In the genomic region with DNA sequence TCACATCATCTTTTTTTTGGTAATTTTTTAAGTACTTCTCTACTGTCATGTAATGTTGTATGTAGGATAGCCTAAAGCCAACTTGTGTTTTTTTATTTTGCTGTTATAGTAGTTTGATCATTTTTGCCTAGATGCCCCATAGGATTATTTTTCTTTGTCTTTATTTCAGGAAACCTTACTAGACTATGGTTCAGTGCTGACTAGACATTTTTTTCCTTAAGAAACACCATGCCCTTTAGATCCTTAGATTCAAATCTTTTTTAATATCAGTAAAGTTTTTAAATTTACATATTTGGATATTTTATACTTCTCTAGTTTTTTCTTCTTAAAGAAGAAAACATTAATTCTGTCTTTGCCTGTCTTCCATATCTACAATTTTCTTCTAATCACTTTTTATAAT, we compare ENCODE assay signal across 16 cellular contexts.
DNase-seq lines count a peak whose midpoint lies in the region; ATAC-seq, FAIRE-seq and TF ChIP-seq lines count a peak whose summit lies in the region.
"Had no signal": no experiment of that assay in that cellular context is flagged by ENCODE, and none has a peak within 500 bp of the region (broad histone marks: within the 10 kb centered on the region; RNA-seq: fewer than 3 reads in every experiment).

No MANE protein-coding gene starts in this region.

- H3K9me3 ChIP-seq in K562 (replicated peaks; ENCODE audit: control insufficient read depth, insufficient read depth, low read depth, low read length) (no peaks in the 10 kb centered on the region), pancreas (no peaks in the 10 kb centered on the region)
- H3K9me3 ChIP-seq: BE2C had no signal

- no TSS peak for BruUV-seq in K562 (replicated peaks; lab: Mats Ljungman, UMichigan)

- peaks cover 19% of the 10 kb centered on the region for H3K4me1 Mint-ChIP-seq in activated naive CD4-positive, alpha-beta T cell treated with anti-CD3 and anti-CD28 coated beads, Interleukin-2, amount 50 U/mL, for 24 hours
- H3K4me1 Mint-ChIP-seq in activated naive CD8-positive, alpha-beta T cell (ENCODE audit: low read depth): peaks cover 12% of the 10 kb centered on the region
- H3K4me1 Mint-ChIP-seq: CD4-positive, alpha-beta memory T cell; GM23338 had no signal

- H3K9me3 Mint-ChIP-seq in activated naive CD4-positive, alpha-beta T cell treated with anti-CD3 and anti-CD28 coated beads, Interleukin-2, amount 50 U/mL, for 24 hours: no peaks in the 10 kb centered on the region
- no peaks in the 10 kb centered on the region for H3K9me3 Mint-ChIP-seq in activated naive CD4-positive, alpha-beta T cell treated with anti-CD3 and anti-CD28 coated beads, Interleukin-2, amount 50 U/mL, for 72 hours
- H3K9me3 Mint-ChIP-seq in activated naive CD8-positive, alpha-beta T cell (ENCODE audit: low read depth): no peaks in the 10 kb centered on the region
- H3K9me3 Mint-ChIP-seq: CD4-positive, alpha-beta memory T cell; GM23338; IgD-negative memory B cell had no signal

- H3K9me1 ChIP-seq in K562 (ENCODE audit: control insufficient read depth, insufficient read depth, low read length): no peaks in the 10 kb centered on the region

- TF ChIP-seq RAD21 in K562 (CRISPR knock-in tag; conservative IDR thresholded peaks at IDR 0.05 in 1 of 2, IDR thresholded peaks at IDR 0.05 in 1 of 2): no peak

- TF ChIP-seq CTCF in K562 (IDR thresholded peaks at IDR 0.05 in 2 of 3, conservative IDR thresholded peaks at IDR 0.05 in 1 of 3; ENCODE audit: insufficient read depth in 2 of 3, low read depth in 1 of 3, low read length in 3 of 3) (no peak), pancreas (IDR thresholded peaks at IDR 0.05) (no peak), dorsolateral prefrontal cortex (IDR thresholded peaks at IDR 0.05 in 54 of 56, conservative IDR thresholded peaks at IDR 0.05 in 2 of 56; ENCODE audit: low read depth in 1 of 56, partially characterized antibody in 56 of 56) (no peak)

- no peak overlapping the region for H3K4me3 Mint-ChIP-seq in activated naive CD4-positive, alpha-beta T cell treated with anti-CD3 and anti-CD28 coated beads, Interleukin-2, amount 50 U/mL, for 24 hours
- no peak overlapping the region for H3K4me3 Mint-ChIP-seq in activated naive CD8-positive, alpha-beta T cell
- H3K4me3 Mint-ChIP-seq: CD4-positive, alpha-beta memory T cell; GM23338; H9; IgD-negative memory B cell had no signal

- POLR2A ChIA-PET in K562 (lab: Yijun Ruan, JAX): no interaction called here

- H2AFZ ChIP-seq in K562 (ENCODE audit: low read depth, low read length): no peak overlapping the region
- H2AFZ ChIP-seq: GM23338 had no signal

- intact Hi-C loops in K562 (cut with micrococcal nuclease): no loop called here
- intact Hi-C loops in pancreas (cut with DNase I): no loop called here
- intact Hi-C loops in dorsolateral prefrontal cortex (cut with DNase I): no loop called here

- H3K27me3 ChIP-seq in K562 (ENCODE audit: control insufficient read depth in 2 of 2, insufficient read depth in 2 of 2, low read length in 2 of 2) (no peaks in the 10 kb centered on the region), pancreas (peaks cover 0 to 3% (median 0%) of the 10 kb centered on the region in 4 donors), dorsolateral prefrontal cortex (peaks cover 0 to 43% (median 5%) of the 10 kb centered on the region in 45 donors)
- H3K27me3 ChIP-seq: BE2C had no signal

- no peaks in the 10 kb centered on the region for H3K36me3 Mint-ChIP-seq in activated naive CD4-positive, alpha-beta T cell treated with anti-CD3 and anti-CD28 coated beads, Interleukin-2, amount 50 U/mL, for 24 hours
- H3K36me3 Mint-ChIP-seq in activated naive CD4-positive, alpha-beta T cell treated with anti-CD3 and anti-CD28 coated beads, Interleukin-2, amount 50 U/mL, for 72 hours: no peaks in the 10 kb centered on the region
- H3K36me3 Mint-ChIP-seq in activated naive CD8-positive, alpha-beta T cell: no peaks in the 10 kb centered on the region
- H3K36me3 Mint-ChIP-seq: CD4-positive, alpha-beta memory T cell; IgD-negative memory B cell had no signal

- in situ Hi-C loops in K562 (cut with MboI): no loop called here

- no peak for DNase-seq in activated naive CD4-positive, alpha-beta T cell treated with anti-CD3 and anti-CD28 coated beads, Interleukin-2, amount 50 U/mL, for 72 hours (ENCODE audit: low spot score in 2 of 2)
- DNase-seq in K562 (ENCODE audit: extremely low read depth in 1 of 4, low spot score in 3 of 4): no peak
- DNase-seq in pancreas: no peak
- no peak for DNase-seq in dorsolateral prefrontal cortex
- DNase-seq: BE2C; CD4-positive, alpha-beta memory T cell; DMS79; H9 had no signal

- no peak overlapping the region for H3K4me3 ChIP-seq in K562
- no peak overlapping the region for H3K4me3 ChIP-seq in pancreas
- no peak overlapping the region for H3K4me3 ChIP-seq in dorsolateral prefrontal cortex
- H3K4me3 ChIP-seq: GM12878, GM23338 had no signal

- no peak for ATAC-seq in activated naive CD4-positive, alpha-beta T cell treated with anti-CD3 and anti-CD28 coated beads, Interleukin-2, amount 50 U/mL, for 72 hours
- ATAC-seq in K562: no peak
- ATAC-seq in pancreas: no peak
- ATAC-seq in HG02759 (IDR thresholded peaks at IDR 0.05; ENCODE audit: unreplicated experiment): no peak
- ATAC-seq: GM23338 had no signal

- H3K27ac Mint-ChIP-seq in activated naive CD4-positive, alpha-beta T cell treated with anti-CD3 and anti-CD28 coated beads, Interleukin-2, amount 50 U/mL, for 24 hours: peak overlapping the region; percentile 48
- no peak overlapping the region for H3K27ac Mint-ChIP-seq in activated naive CD4-positive, alpha-beta T cell treated with anti-CD3 and anti-CD28 coated beads, Interleukin-2, amount 50 U/mL, for 72 hours
- H3K27ac Mint-ChIP-seq in activated naive CD8-positive, alpha-beta T cell: peak overlapping the region; percentile 37
- H3K27ac Mint-ChIP-seq: CD4-positive, alpha-beta memory T cell; GM23338; H9; IgD-negative memory B cell had no signal

- FAIRE-seq in K562 (lab: Jason Lieb, UNC): no peak
- peak; percentile 53 for FAIRE-seq in pancreas (lab: Jason Lieb, UNC)
- FAIRE-seq: A204.1, GM12878 had no signal

- no peaks in the 10 kb centered on the region for H4K20me1 ChIP-seq in K562 (replicated peaks; ENCODE audit: control insufficient read depth, insufficient read depth, low read length)

- H3K36me3 ChIP-seq in K562 (ENCODE audit: control insufficient read depth, insufficient read depth, low read length) (no peaks in the 10 kb centered on the region), pancreas (no peaks in the 10 kb centered on the region)
- H3K36me3 ChIP-seq: BE2C had no signal

- no peaks in the 10 kb centered on the region for H3K27me3 Mint-ChIP-seq in activated naive CD4-positive, alpha-beta T cell treated with anti-CD3 and anti-CD28 coated beads, Interleukin-2, amount 50 U/mL, for 24 hours
- H3K27me3 Mint-ChIP-seq in activated naive CD8-positive, alpha-beta T cell: no peaks in the 10 kb centered on the region

- CTCF ChIA-PET in K562 (lab: Yijun Ruan, JAX; ENCODE audit: low intra/inter-chr PET ratio): no interaction called here

- H3K4me1 ChIP-seq in K562 (replicated peaks in 1 of 2; ENCODE audit: control insufficient read depth in 2 of 2, insufficient read depth in 2 of 2, low read length in 2 of 2): no peaks in the 10 kb centered on the region
- no peaks in the 10 kb centered on the region for H3K4me1 ChIP-seq in pancreas
- H3K4me1 ChIP-seq: BE2C had no signal

- no peaks in the 10 kb centered on the region for H3K79me2 ChIP-seq in K562 (ENCODE audit: control insufficient read depth, insufficient read depth, low read length)

- no peak for TF ChIP-seq POLR2A in K562 (conservative IDR thresholded peaks at IDR 0.05)

- H3K4me2 ChIP-seq in K562 (ENCODE audit: insufficient read depth, low read length): no peak overlapping the region
- H3K4me2 ChIP-seq: GM23338 had no signal

- H3K27ac ChIP-seq in K562 (ENCODE audit: extremely low read depth, low read depth, low read length): no peak overlapping the region
- H3K27ac ChIP-seq in pancreas: no peak overlapping the region
- H3K27ac ChIP-seq in dorsolateral prefrontal cortex: no peak overlapping the region
- H3K27ac ChIP-seq: C4-2B had no signal

- no peak for TF ChIP-seq EP300 in K562 (IDR thresholded peaks at IDR 0.05; ENCODE audit: low read length)

- H3K9ac ChIP-seq in K562 (ENCODE audit: insufficient read depth in 1 of 2, low read depth in 2 of 2, low read length in 2 of 2): no peak overlapping the region

TF ChIP-seq in K562, 482 proteins besides CTCF, POLR2A, EP300 and RAD21 (continues in another document):
- TF ChIP-seq MAFK (IDR thresholded peaks at IDR 0.05; ENCODE audit: low read length) (peak; percentile 58), FOXJ3 (CRISPR knock-in tag; IDR thresholded peaks at IDR 0.05) (no peak)
- TF ChIP-seq, protein P1, sequence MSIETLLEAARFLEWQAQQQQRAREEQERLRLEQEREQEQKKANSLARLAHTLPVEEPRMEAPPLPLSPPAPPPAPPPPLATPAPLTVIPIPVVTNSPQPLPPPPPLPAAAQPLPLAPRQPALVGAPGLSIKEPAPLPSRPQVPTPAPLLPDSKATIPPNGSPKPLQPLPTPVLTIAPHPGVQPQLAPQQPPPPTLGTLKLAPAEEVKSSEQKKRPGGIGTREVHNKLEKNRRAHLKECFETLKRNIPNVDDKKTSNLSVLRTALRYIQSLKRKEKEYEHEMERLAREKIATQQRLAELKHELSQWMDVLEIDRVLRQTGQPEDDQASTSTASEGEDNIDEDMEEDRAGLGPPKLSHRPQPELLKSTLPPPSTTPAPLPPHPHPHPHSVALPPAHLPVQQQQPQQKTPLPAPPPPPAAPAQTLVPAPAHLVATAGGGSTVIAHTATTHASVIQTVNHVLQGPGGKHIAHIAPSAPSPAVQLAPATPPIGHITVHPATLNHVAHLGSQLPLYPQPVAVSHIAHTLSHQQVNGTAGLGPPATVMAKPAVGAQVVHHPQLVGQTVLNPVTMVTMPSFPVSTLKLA (conservative IDR thresholded peaks at IDR 0.05): no peak

Comparison
In these comparisons a context has a peak if more than half of its experiments do, and no peak if none do; other contexts are left out.
1. H3K27ac Mint-ChIP-seq: peak in activated naive CD4-positive, alpha-beta T cell treated with anti-CD3 and anti-CD28 coated beads, Interleukin-2, amount 50 U/mL, for 24 hours (single experiment) and activated naive CD8-positive, alpha-beta T cell (single experiment); none in activated naive CD4-positive, alpha-beta T cell treated with anti-CD3 and anti-CD28 coated beads, Interleukin-2, amount 50 U/mL, for 72 hours (0 of 2).